ENCODE assay signal across 10 cellular contexts in the genomic region with DNA sequence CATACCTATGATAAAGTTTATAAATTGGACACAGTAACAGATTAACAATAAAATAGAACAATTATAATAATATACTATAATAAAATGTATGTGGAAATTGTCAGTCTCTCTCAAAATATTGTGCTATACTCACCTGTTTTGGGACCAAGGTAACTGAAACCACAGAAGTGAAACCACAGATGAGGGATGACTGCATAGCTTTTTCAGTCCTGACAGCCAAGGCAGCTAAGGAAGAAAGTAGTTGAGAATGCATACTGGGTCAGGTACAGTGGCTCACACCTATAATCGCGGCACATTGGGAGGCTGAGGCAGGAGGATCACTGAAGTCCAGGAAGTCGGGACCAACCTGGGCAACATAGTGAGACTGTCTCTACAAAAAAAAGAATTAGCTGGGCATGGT. TPM values are rescaled to one million over a fixed set of nuclear protein-coding genes. Genes with fewer than 3 reads are reported as not detected.
A peak's percentile ranks its signal among the peaks of the same experiment; 100 is the strongest.
DNase-seq lines count a peak whose midpoint lies in the region; ATAC-seq and TF ChIP-seq lines count a peak whose summit lies in the region.
"Had no signal": no experiment of that assay in that cellular context is flagged by ENCODE, and none has a peak within 500 bp of the region (broad histone marks: within the 10 kb centered on the region; RNA-seq: fewer than 3 reads in every experiment).

No MANE protein-coding gene starts in this region.

- no peaks in the 10 kb centered on the region for H3K9me3 Mint-ChIP-seq in activated naive CD4-positive, alpha-beta T cell treated with anti-CD3 and anti-CD28 coated beads, Interleukin-2, amount 10 ng/mL, durations not matched to agents 7 days and 5 days
- H3K9me3 Mint-ChIP-seq in activated naive CD4-positive, alpha-beta T cell treated with anti-CD3 and anti-CD28 coated beads for 36 hours: no peaks in the 10 kb centered on the region
- no peaks in the 10 kb centered on the region for H3K9me3 Mint-ChIP-seq in stimulated activated effector memory CD8-positive, alpha-beta T cell treated with anti-CD3 and anti-CD28 coated beads, Interleukin-12 subunit alpha, Interleukin-12 subunit beta, amount 100 ng/mL, for 72 hours

- TF ChIP-seq CTCF in RWPE1 (conservative IDR thresholded peaks at IDR 0.05; ENCODE audit: low read depth): no peak

- peak overlapping the region; percentile 84 for H3K27ac Mint-ChIP-seq in activated naive CD4-positive, alpha-beta T cell treated with anti-CD3 and anti-CD28 coated beads, Interleukin-2, amount 10 ng/mL, durations not matched to agents 7 days and 5 days
- H3K27ac Mint-ChIP-seq in activated naive CD4-positive, alpha-beta T cell treated with anti-CD3 and anti-CD28 coated beads for 36 hours: no peak overlapping the region
- H3K27ac Mint-ChIP-seq in stimulated activated effector memory CD8-positive, alpha-beta T cell treated with anti-CD3 and anti-CD28 coated beads, Interleukin-12 subunit alpha, Interleukin-12 subunit beta, amount 100 ng/mL, for 72 hours: peak overlapping the region; percentile 67

- CTCF ChIA-PET in activated naive CD4-positive, alpha-beta T cell treated with anti-CD3 and anti-CD28 coated beads, Interleukin-2, amount 10 ng/mL, durations not matched to agents 7 days and 5 days (lab: Charles Lee): interaction anchor here (1.7 kb wide), 1 partner anchor 34 kb away, joined by 4 read pairs; no protein-coding TSS in a partner anchor
- CTCF ChIA-PET in activated naive CD4-positive, alpha-beta T cell treated with anti-CD3 and anti-CD28 coated beads for 36 hours (lab: Charles Lee): interaction anchor here (0.8 kb wide), 1 partner anchor 11 kb away, joined by 5 read pairs; no protein-coding TSS in a partner anchor
- CTCF ChIA-PET in RWPE1 (lab: Yijun Ruan, JAX): no interaction called here

- H3K36me3 Mint-ChIP-seq in activated naive CD4-positive, alpha-beta T cell treated with anti-CD3 and anti-CD28 coated beads, Interleukin-2, amount 10 ng/mL, durations not matched to agents 7 days and 5 days: peaks cover 68% of the 10 kb centered on the region
- H3K36me3 Mint-ChIP-seq in activated naive CD4-positive, alpha-beta T cell treated with anti-CD3 and anti-CD28 coated beads for 36 hours (ENCODE audit: low read depth): peaks cover 33% of the 10 kb centered on the region
- H3K36me3 Mint-ChIP-seq in stimulated activated effector memory CD8-positive, alpha-beta T cell treated with anti-CD3 and anti-CD28 coated beads, Interleukin-12 subunit alpha, Interleukin-12 subunit beta, amount 100 ng/mL, for 72 hours: peaks cover 98% of the 10 kb centered on the region

- no peak overlapping the region for H3K27ac ChIP-seq in RWPE1
- H3K27ac ChIP-seq: upper lobe of left lung had no signal

- peak; percentile 40 for DNase-seq in activated naive CD4-positive, alpha-beta T cell treated with anti-CD3 and anti-CD28 coated beads, Interleukin-2, amount 10 ng/mL, durations not matched to agents 7 days and 5 days
- DNase-seq in activated naive CD4-positive, alpha-beta T cell treated with anti-CD3 and anti-CD28 coated beads for 36 hours: no peak
- no peak for DNase-seq in stimulated activated effector memory CD8-positive, alpha-beta T cell treated with anti-CD3 and anti-CD28 coated beads, Interleukin-12 subunit alpha, Interleukin-12 subunit beta, amount 100 ng/mL, for 72 hours (ENCODE audit: low spot score in 2 of 2)
- DNase-seq in cortex of kidney (lab: John Stamatoyannopoulos, UW) (no peak), RWPE1 (ENCODE audit: low spot score) (no peak), NCI-H1105 (lab: John Stamatoyannopoulos, UW) (no peak)
- DNase-seq: NCI-H510A treated with DMSO at 0.1 percent for 48 hours, upper lobe of left lung had no signal

- intact Hi-C loops in activated naive CD4-positive, alpha-beta T cell treated with anti-CD3 and anti-CD28 coated beads for 36 hours (cut with micrococcal nuclease): loop anchor here (10.0 kb wide), 2 partner anchors 645 to 1615 kb away; a partner anchor contains a TSS

- H3K27me3 Mint-ChIP-seq in activated naive CD4-positive, alpha-beta T cell treated with anti-CD3 and anti-CD28 coated beads, Interleukin-2, amount 10 ng/mL, durations not matched to agents 7 days and 5 days: no peaks in the 10 kb centered on the region
- H3K27me3 Mint-ChIP-seq in activated naive CD4-positive, alpha-beta T cell treated with anti-CD3 and anti-CD28 coated beads for 36 hours (ENCODE audit: low read depth): no peaks in the 10 kb centered on the region

- ATAC-seq in HG02571 (IDR thresholded peaks at IDR 0.05; ENCODE audit: unreplicated experiment) (peak; percentile 77), HG03442 (IDR thresholded peaks at IDR 0.05; ENCODE audit: unreplicated experiment) (peak; percentile 69)
- ATAC-seq in stimulated activated effector memory CD8-positive, alpha-beta T cell treated with anti-CD3 and anti-CD28 coated beads, Interleukin-12 subunit alpha, Interleukin-12 subunit beta, amount 100 ng/mL, for 72 hours: peak; percentile 55

- no peak overlapping the region for H3K4me3 Mint-ChIP-seq in activated naive CD4-positive, alpha-beta T cell treated with anti-CD3 and anti-CD28 coated beads, Interleukin-2, amount 10 ng/mL, durations not matched to agents 7 days and 5 days
- no peak overlapping the region for H3K4me3 Mint-ChIP-seq in activated naive CD4-positive, alpha-beta T cell treated with anti-CD3 and anti-CD28 coated beads for 36 hours
- no peak overlapping the region for H3K4me3 Mint-ChIP-seq in stimulated activated effector memory CD8-positive, alpha-beta T cell treated with anti-CD3 and anti-CD28 coated beads, Interleukin-12 subunit alpha, Interleukin-12 subunit beta, amount 100 ng/mL, for 72 hours

- peaks cover 66% of the 10 kb centered on the region for H3K4me1 Mint-ChIP-seq in activated naive CD4-positive, alpha-beta T cell treated with anti-CD3 and anti-CD28 coated beads, Interleukin-2, amount 10 ng/mL, durations not matched to agents 7 days and 5 days
- peaks cover 37% of the 10 kb centered on the region for H3K4me1 Mint-ChIP-seq in activated naive CD4-positive, alpha-beta T cell treated with anti-CD3 and anti-CD28 coated beads for 36 hours (ENCODE audit: low read depth)
- H3K4me1 Mint-ChIP-seq in stimulated activated effector memory CD8-positive, alpha-beta T cell treated with anti-CD3 and anti-CD28 coated beads, Interleukin-12 subunit alpha, Interleukin-12 subunit beta, amount 100 ng/mL, for 72 hours: peaks cover 21% of the 10 kb centered on the region

- POLR2A ChIA-PET in RWPE1 (lab: Yijun Ruan, JAX; ENCODE audit: low non-redundant PET): no interaction called here

RNA-seq across cellular contexts. Expression of a gene that starts 8.9 kb away (rescaled TPM):
- 10 to 100 TPM; 43.7 to 49.6 TPM for total RNA-seq in activated naive CD4-positive, alpha-beta T cell treated with anti-CD3 and anti-CD28 coated beads for 36 hours

RNA-seq across cellular contexts. Expression of a gene that starts 52.1 kb away (rescaled TPM):
- 10 to 100 TPM; 18.3 to 18.8 TPM for total RNA-seq in activated naive CD4-positive, alpha-beta T cell treated with anti-CD3 and anti-CD28 coated beads for 36 hours
